Comparison of ENCODE assay signal across 1 cellular context in the genomic region with DNA sequence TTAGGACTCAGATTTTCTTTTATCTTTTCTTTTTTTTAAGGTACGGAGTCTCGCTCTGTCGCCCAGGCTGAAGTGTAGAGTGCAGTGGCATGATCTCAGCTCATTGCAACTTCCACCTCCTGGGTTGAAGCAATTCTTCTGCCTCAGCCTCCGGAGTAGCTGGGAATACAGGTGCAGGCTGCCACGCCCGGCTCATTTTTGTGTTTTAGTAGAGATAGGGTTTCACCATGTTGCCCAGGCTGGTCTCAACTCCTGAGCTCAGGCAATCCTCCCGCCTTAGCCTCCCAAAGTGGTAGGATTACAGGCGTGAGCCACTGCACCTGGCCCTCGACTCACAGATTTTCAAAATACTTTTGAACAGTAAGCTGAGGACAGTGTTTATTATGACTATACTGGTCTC.
A peak's percentile ranks its signal among the peaks of the same experiment; 100 is the strongest.
TF ChIP-seq lines count a peak whose summit lies in the region.

No MANE protein-coding gene starts in this region.

TF ChIP-seq in GM12878, 131 proteins besides CTCF, POLR2A, EP300 and RAD21:
- TF ChIP-seq, protein P1, sequence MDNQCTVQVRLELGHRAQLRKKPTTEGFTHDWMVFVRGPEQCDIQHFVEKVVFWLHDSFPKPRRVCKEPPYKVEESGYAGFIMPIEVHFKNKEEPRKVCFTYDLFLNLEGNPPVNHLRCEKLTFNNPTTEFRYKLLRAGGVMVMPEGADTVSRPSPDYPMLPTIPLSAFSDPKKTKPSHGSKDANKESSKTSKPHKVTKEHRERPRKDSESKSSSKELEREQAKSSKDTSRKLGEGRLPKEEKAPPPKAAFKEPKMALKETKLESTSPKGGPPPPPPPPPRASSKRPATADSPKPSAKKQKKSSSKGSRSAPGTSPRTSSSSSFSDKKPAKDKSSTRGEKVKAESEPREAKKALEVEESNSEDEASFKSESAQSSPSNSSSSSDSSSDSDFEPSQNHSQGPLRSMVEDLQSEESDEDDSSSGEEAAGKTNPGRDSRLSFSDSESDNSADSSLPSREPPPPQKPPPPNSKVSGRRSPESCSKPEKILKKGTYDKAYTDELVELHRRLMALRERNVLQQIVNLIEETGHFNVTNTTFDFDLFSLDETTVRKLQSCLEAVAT (IDR thresholded peaks at IDR 0.05): peak; percentile 62; the same call in 1 of the 2 replicates
TF ChIP-seq in GM12878: peak in this region for 1; not testable (repeated sequence) for 130.
